In genomic region chr6:149147939-149148718, GRCh38 we compare ENCODE assay signal across 17 cellular contexts.
DNase-seq lines count a peak whose midpoint lies in the region; ATAC-seq and TF ChIP-seq lines count a peak whose summit lies in the region.
"Had no signal": no experiment of that assay in that cellular context is flagged by ENCODE, and none has a peak within 500 bp of the region (broad histone marks: within the 10 kb centered on the region; RNA-seq: fewer than 3 reads in every experiment).

No MANE protein-coding gene starts in this region.

- H3K9me3 ChIP-seq in CD4-positive, alpha-beta memory T cell (ENCODE audit: control insufficient read depth in 1 of 2, low read length in 2 of 2): no peaks in the 10 kb centered on the region
- no peaks in the 10 kb centered on the region for H3K9me3 ChIP-seq in mucosa of descending colon
- H3K9me3 ChIP-seq: esophagus squamous epithelium, HAP-1 had no signal

- peaks cover 53 to 89% (median 71%) of the 10 kb centered on the region in 4 donors for H3K4me1 Mint-ChIP-seq in CD4-positive, alpha-beta memory T cell
- peaks cover 87% of the 10 kb centered on the region for H3K4me1 Mint-ChIP-seq in activated CD4-positive, alpha-beta memory T cell treated with anti-CD3 and anti-CD28 coated beads for 36 hours (ENCODE audit: low read depth)

- no peaks in the 10 kb centered on the region for H3K27me3 Mint-ChIP-seq in CD4-positive, alpha-beta memory T cell
- no peaks in the 10 kb centered on the region for H3K27me3 Mint-ChIP-seq in activated CD4-positive, alpha-beta memory T cell treated with anti-CD3 and anti-CD28 coated beads for 36 hours

- peak; percentile 66 to 85 (median 75) for DNase-seq in CD4-positive, alpha-beta memory T cell
- peak; percentile 47 for DNase-seq in activated CD4-positive, alpha-beta memory T cell treated with anti-CD3 and anti-CD28 coated beads for 36 hours
- DNase-seq in mucosa of descending colon (no peak), nucleus accumbens (lab: John Stamatoyannopoulos, UW) (no peak), globus pallidus (ENCODE audit: low spot score) (no peak)
- DNase-seq: AML-193; dermis blood vessel endothelial cell; DMS153; esophagus squamous epithelium; NCI-H1092; NK-92 treated with Interleukin-12 subunit alpha and Interleukin-12 subunit beta, amount 100 ng/mL, for 24 hours; SIG-M5; stimulated activated naive B cell treated with anti-CD40 and anti-IgM and Interleukin-4, amounts not matched to agents 10 μg/mL and 1 μg/mL and 100 μg/mL, for 72 hours; WERI-Rb-1 had no signal

- CTCF ChIA-PET in CD4-positive, alpha-beta memory T cell (lab: Charles Lee; ENCODE audit: partially characterized antibody): interaction anchor here (0.8 to 1.2 kb wide), 3 partner anchors 16 to 283 kb away, joined by 3 to 7 read pairs (median 3); no protein-coding TSS in a partner anchor
- CTCF ChIA-PET in activated CD4-positive, alpha-beta memory T cell treated with anti-CD3 and anti-CD28 coated beads for 36 hours (lab: Charles Lee): interaction anchor here (0.9 to 1.2 kb wide), 3 partner anchors 41 to 66 kb away, joined by 3 to 4 read pairs (median 3); no protein-coding TSS in a partner anchor

- H3K27ac ChIP-seq in CD4-positive, alpha-beta memory T cell (ENCODE audit: low read depth, low read length): peak overlapping the region; percentile 78
- H3K27ac ChIP-seq: esophagus squamous epithelium, WERI-Rb-1 had no signal

- TF ChIP-seq CTCF in mucosa of descending colon (IDR thresholded peaks at IDR 0.05): no peak

- POLR2A ChIA-PET in CD4-positive, alpha-beta memory T cell (lab: Charles Lee; ENCODE audit: partially characterized antibody): interaction anchor here (0.7 to 1.9 kb wide), 13 partner anchors 9 to 173 kb away, joined by 3 to 16 read pairs (median 4); partner anchors contain the start of gene TAB2
- POLR2A ChIA-PET in activated CD4-positive, alpha-beta memory T cell treated with anti-CD3 and anti-CD28 coated beads for 36 hours (lab: Charles Lee): interaction anchor here (1.0 to 1.7 kb wide), 7 partner anchors 8 to 188 kb away, joined by 3 to 10 read pairs (median 4); no protein-coding TSS in a partner anchor

- H3K4me1 ChIP-seq in CD4-positive, alpha-beta memory T cell (ENCODE audit: insufficient read depth, low read length): peaks cover 72% of the 10 kb centered on the region
- H3K4me1 ChIP-seq in mucosa of descending colon (ENCODE audit: low read depth): no peaks in the 10 kb centered on the region
- H3K4me1 ChIP-seq: esophagus squamous epithelium, HAP-1 had no signal

- H3K4me3 ChIP-seq in CD4-positive, alpha-beta memory T cell (ENCODE audit: low read length in 2 of 2): no peak overlapping the region
- no peak overlapping the region for H3K4me3 ChIP-seq in mucosa of descending colon
- H3K4me3 ChIP-seq: esophagus squamous epithelium, HAP-1 had no signal

- peak overlapping the region; percentile 87 to 98 (median 96) for H3K27ac Mint-ChIP-seq in CD4-positive, alpha-beta memory T cell
- peak overlapping the region; percentile 91 for H3K27ac Mint-ChIP-seq in activated CD4-positive, alpha-beta memory T cell treated with anti-CD3 and anti-CD28 coated beads for 36 hours
- H3K27ac Mint-ChIP-seq: stimulated activated naive B cell treated with anti-CD40 and anti-IgM and Interleukin-4, amounts not matched to agents 10 μg/mL and 1 μg/mL and 100 μg/mL, for 72 hours had no signal

- no peaks in the 10 kb centered on the region for H3K36me3 ChIP-seq in CD4-positive, alpha-beta memory T cell (ENCODE audit: insufficient read depth, low read length)
- no peaks in the 10 kb centered on the region for H3K36me3 ChIP-seq in mucosa of descending colon (ENCODE audit: low read depth)
- H3K36me3 ChIP-seq: esophagus squamous epithelium, HAP-1, WERI-Rb-1 had no signal

- H3K27me3 ChIP-seq in CD4-positive, alpha-beta memory T cell (ENCODE audit: insufficient read depth, low read length): no peaks in the 10 kb centered on the region
- H3K27me3 ChIP-seq: esophagus squamous epithelium had no signal

- peak overlapping the region in 7 of 8 donors; percentile 27 to 80 (median 46) for H3K4me3 Mint-ChIP-seq in CD4-positive, alpha-beta memory T cell
- H3K4me3 Mint-ChIP-seq in activated CD4-positive, alpha-beta memory T cell treated with anti-CD3 and anti-CD28 coated beads for 36 hours: peak overlapping the region; percentile 45
- H3K4me3 Mint-ChIP-seq: stimulated activated naive B cell treated with anti-CD40 and anti-IgM and Interleukin-4, amounts not matched to agents 10 μg/mL and 1 μg/mL and 100 μg/mL, for 72 hours had no signal

- peaks cover 0 to 30% (median 13%) of the 10 kb centered on the region in 8 donors for H3K9me3 Mint-ChIP-seq in CD4-positive, alpha-beta memory T cell
- peaks cover 11% of the 10 kb centered on the region for H3K9me3 Mint-ChIP-seq in activated CD4-positive, alpha-beta memory T cell treated with anti-CD3 and anti-CD28 coated beads for 36 hours

- peaks cover 43 to 51% of the 10 kb centered on the region in 2 donors for H3K36me3 Mint-ChIP-seq in CD4-positive, alpha-beta memory T cell
- H3K36me3 Mint-ChIP-seq in activated CD4-positive, alpha-beta memory T cell treated with anti-CD3 and anti-CD28 coated beads for 36 hours: peaks cover 46% of the 10 kb centered on the region
- H3K36me3 Mint-ChIP-seq: stimulated activated naive B cell treated with anti-CD40 and anti-IgM and Interleukin-4, amounts not matched to agents 10 μg/mL and 1 μg/mL and 100 μg/mL, for 72 hours had no signal

- ATAC-seq in GM18868 (IDR thresholded peaks at IDR 0.05; ENCODE audit: unreplicated experiment) (peak; percentile 75), mucosa of descending colon (peak; percentile 25), GM19324 (IDR thresholded peaks at IDR 0.05; ENCODE audit: low FRiP score, unreplicated experiment) (no peak)

- intact Hi-C loops in CD4-positive, alpha-beta memory T cell (cut with micrococcal nuclease): loop anchor here (5.0 kb wide), 1 partner anchor 169 kb away; the partner anchor contains the start of gene TAB2
- intact Hi-C loops in activated CD4-positive, alpha-beta memory T cell treated with anti-CD3 and anti-CD28 coated beads for 36 hours (cut with micrococcal nuclease): loop anchor here (1.0 to 2.0 kb wide), 7 partner anchors 8 to 171 kb away; no protein-coding TSS in a partner anchor
- intact Hi-C loops in mucosa of descending colon (cut with DNase I, micrococcal nuclease): no loop called here

Comparison
In these comparisons a context has a peak if more than half of its experiments do, and no peak if none do; other contexts are left out.
1. DNase-seq: peak in CD4-positive, alpha-beta memory T cell (5 of 5) and activated CD4-positive, alpha-beta memory T cell treated with anti-CD3 and anti-CD28 coated beads for 36 hours (single experiment); none in mucosa of descending colon (0 of 3), nucleus accumbens (0 of 56) and globus pallidus (single experiment).
2. intact Hi-C loops: an anchor here in CD4-positive, alpha-beta memory T cell (5.0 kb wide) and activated CD4-positive, alpha-beta memory T cell treated with anti-CD3 and anti-CD28 coated beads for 36 hours (1.0 to 2.0 kb wide); none called in mucosa of descending colon.